Comparison of ENCODE assay signal across 1 cellular context in genomic region chr2:207092803-207093202, GRCh38.
TF ChIP-seq lines count a peak whose summit lies in the region.

No MANE protein-coding gene starts in this region.

TF ChIP-seq in HepG2, 621 proteins besides CTCF, POLR2A, EP300 and RAD21 (continued from another document):
- TF ChIP-seq ZUFSP (CRISPR knock-in tag; IDR thresholded peaks at IDR 0.05; ENCODE audit: borderline replicate concordance) (no peak), CSRNP1 (CRISPR knock-in tag; IDR thresholded peaks at IDR 0.05) (no peak), ATF7 (IDR thresholded peaks at IDR 0.05) (no peak), ATF7 (CRISPR knock-in tag; IDR thresholded peaks at IDR 0.05) (no peak), ZBTB2 (CRISPR knock-in tag; IDR thresholded peaks at IDR 0.05; ENCODE audit: low read depth) (no peak), ZNF674 (CRISPR knock-in tag; IDR thresholded peaks at IDR 0.05; ENCODE audit: low read depth) (no peak)
